ENCODE assay signal across 20 cellular contexts in genomic region chr9:74444389-74444788, GRCh38. TPM values are rescaled to one million over a fixed set of nuclear protein-coding genes. Genes with fewer than 3 reads are reported as not detected.
DNase-seq lines count a peak whose midpoint lies in the region; ATAC-seq and TF ChIP-seq lines count a peak whose summit lies in the region.
"Had no signal": no experiment of that assay in that cellular context is flagged by ENCODE, and none has a peak within 500 bp of the region (broad histone marks: within the 10 kb centered on the region; RNA-seq: fewer than 3 reads in every experiment).

No MANE protein-coding gene starts in this region.

- no peak for TF ChIP-seq CTCF in left ventricle myocardium inferior (IDR thresholded peaks at IDR 0.05; ENCODE audit: borderline replicate concordance)
- TF ChIP-seq CTCF in CD14-positive monocyte (IDR thresholded peaks at IDR 0.05), result no peak

- H3K27me3 Mint-ChIP-seq in CD14-positive monocyte (ENCODE audit: low read depth in 3 of 3), result peaks cover 0 to 1% (median 0%) of the 10 kb centered on the region in 3 donors
- H3K27me3 Mint-ChIP-seq: IgD-negative memory B cell had no signal

- intact Hi-C loops in left ventricle myocardium inferior (cut with micrococcal nuclease), result no loop called here
- intact Hi-C loops in CD14-positive monocyte (cut with micrococcal nuclease), result no loop called here

- H3K9me3 Mint-ChIP-seq in CD14-positive monocyte, result peaks cover 0 to 5% (median 0%) of the 10 kb centered on the region in 7 donors
- H3K9me3 Mint-ChIP-seq: H9 had no signal

- no peaks in the 10 kb centered on the region for H3K36me3 Mint-ChIP-seq in CD14-positive monocyte
- H3K36me3 Mint-ChIP-seq: CD8-positive, alpha-beta T cell; IgD-negative memory B cell had no signal

- no peaks in the 10 kb centered on the region for H3K36me3 ChIP-seq in MG63
- no peaks in the 10 kb centered on the region for H3K36me3 ChIP-seq in left ventricle myocardium inferior

- H3K4me1 Mint-ChIP-seq in CD14-positive monocyte, result no peaks in the 10 kb centered on the region
- H3K4me1 Mint-ChIP-seq: IgD-negative memory B cell had no signal

- peak; percentile 86 for DNase-seq in Daoy (ENCODE audit: low read depth)
- peak; percentile 79 for DNase-seq in MG63
- peak; percentile 31 for DNase-seq in astrocyte of the hippocampus (ENCODE audit: low read depth, low spot score)
- DNase-seq in left ventricle myocardium inferior, result peak; percentile 40
- no peak for DNase-seq in CD14-positive monocyte (ENCODE audit: low spot score)
- no peak for DNase-seq in central memory CD4-positive, alpha-beta T cell
- DNase-seq: Calu3; CD8-positive, alpha-beta T cell; H9; Kasumi-1; NCI-H1092 treated with DMSO at 0.1 percent for 48 hours; NCI-H2081 treated with DMSO at 0.1 percent for 48 hours; NCI-H510A; NCI-H774; SHP77 treated with DMSO at 0.1 percent for 48 hours had no signal

- H3K9me3 ChIP-seq in MG63, result no peaks in the 10 kb centered on the region
- no peaks in the 10 kb centered on the region for H3K9me3 ChIP-seq in left ventricle myocardium inferior (replicated peaks)

- no peak overlapping the region for H3K27ac Mint-ChIP-seq in CD14-positive monocyte
- H3K27ac Mint-ChIP-seq: CD8-positive, alpha-beta T cell; H9; IgD-negative memory B cell had no signal

- H3K4me3 Mint-ChIP-seq in CD14-positive monocyte, result no peak overlapping the region
- H3K4me3 Mint-ChIP-seq: CD8-positive, alpha-beta T cell; H9; IgD-negative memory B cell had no signal

- H3K4me1 ChIP-seq in left ventricle myocardium inferior, result peaks cover 20% of the 10 kb centered on the region

- peak overlapping the region; percentile 59 for H3K27ac ChIP-seq in left ventricle myocardium inferior (replicated peaks)
- H3K27ac ChIP-seq: HL-60 had no signal

- H3K27me3 ChIP-seq in MG63, result no peaks in the 10 kb centered on the region
- H3K27me3 ChIP-seq in left ventricle myocardium inferior (ENCODE audit: low read depth), result no peaks in the 10 kb centered on the region

- ATAC-seq in GM21447 (IDR thresholded peaks at IDR 0.05; ENCODE audit: unreplicated experiment), result no peak
- ATAC-seq: CD8-positive, alpha-beta T cell had no signal

- H3K4me3 ChIP-seq in MG63 (no peak overlapping the region), left ventricle myocardium inferior (no peak overlapping the region)

RNA-seq across cellular contexts. Expression of gene RORB, which starts 52.7 kb away (rescaled TPM):
- total RNA-seq in Daoy (2014; rRNA removed; shearing (Covaris generic)), result 2.9 and 3.5 TPM in 2 replicates
- total RNA-seq in MG63 (2014; rRNA removed; shearing (Covaris generic); ENCODE audit: low replicate concordance), result not detected in 2 replicates
- total RNA-seq in left ventricle myocardium inferior, result 1.2 TPM
- not detected for polyA plus RNA-seq in CD14-positive monocyte
- total RNA-seq: Calu3; CD8-positive, alpha-beta T cell; OCI-LY7 had no signal
- polyA plus RNA-seq: BJ, IgD-negative memory B cell had no signal

Comparison
In these comparisons a context has a peak if more than half of its experiments do, and no peak if none do; other contexts are left out.
1. DNase-seq: peak in Daoy (single experiment), MG63 (single experiment), astrocyte of the hippocampus (single experiment) and left ventricle myocardium inferior (single experiment); none in CD14-positive monocyte (single experiment) and central memory CD4-positive, alpha-beta T cell (single experiment).